ENCODE assay signal across 1 cellular context in genomic region chr2:202265467-202266277, GRCh38.
TF ChIP-seq lines count a peak whose summit lies in the region.

TSS of gene NOP58 (plus strand) at chr2:202265763. CDS start at chr2:202265942, 179 bp downstream.

TF ChIP-seq in WTC11, 78 proteins besides CTCF, POLR2A, EP300 and RAD21 (continued from another document):
- no peak for TF ChIP-seq PREB (CRISPR knock-in tag; IDR thresholded peaks at IDR 0.05; ENCODE audit: borderline replicate concordance)
- peak; percentile 84 for TF ChIP-seq FOXK1 (CRISPR knock-in tag; IDR thresholded peaks at IDR 0.05)
- 0 out of 2 replicates have a peak, but pooled peaks have one; percentile 61 for TF ChIP-seq E2F4 (CRISPR knock-in tag; IDR thresholded peaks at IDR 0.05; ENCODE audit: borderline replicate concordance, low read depth)
- TF ChIP-seq SP1 (CRISPR knock-in tag; conservative IDR thresholded peaks at IDR 0.05) = peak; percentile 50; the same call in 1 of the 2 replicates
- peak; percentile 87; the same call in 1 of the 2 replicates for TF ChIP-seq FOXP1 (CRISPR knock-in tag; IDR thresholded peaks at IDR 0.05; ENCODE audit: borderline replicate concordance)
- peak; percentile 43; the same call in 1 of the 2 replicates for TF ChIP-seq NFE2L1 (CRISPR knock-in tag; IDR thresholded peaks at IDR 0.05)
- peak; percentile 37; the same call in 1 of the 2 replicates for TF ChIP-seq ESRRA (CRISPR knock-in tag; IDR thresholded peaks at IDR 0.05; ENCODE audit: borderline replicate concordance)
- no peak for TF ChIP-seq FOXJ3 (CRISPR knock-in tag; IDR thresholded peaks at IDR 0.05; ENCODE audit: borderline replicate concordance)
- TF ChIP-seq TEAD1 (CRISPR knock-in tag; IDR thresholded peaks at IDR 0.05) = peak; percentile 66; the same call in 1 of the 2 replicates
- TF ChIP-seq ZNF232 (CRISPR knock-in tag; IDR thresholded peaks at IDR 0.05) = peak; percentile 79; the same call in 1 of the 2 replicates
- peak; percentile 76; the same call in 1 of the 2 replicates for TF ChIP-seq ZMAT4 (CRISPR knock-in tag; IDR thresholded peaks at IDR 0.05)
- peak; percentile 99 for TF ChIP-seq E2F5 (CRISPR knock-in tag; IDR thresholded peaks at IDR 0.05)
- no peak for TF ChIP-seq ZSCAN18 (CRISPR knock-in tag; IDR thresholded peaks at IDR 0.05)
- TF ChIP-seq ELF4 (CRISPR knock-in tag; IDR thresholded peaks at IDR 0.05; ENCODE audit: low read depth) = no peak
- no peak for TF ChIP-seq RORB (CRISPR knock-in tag; IDR thresholded peaks at IDR 0.05)
- TF ChIP-seq AFF4 (CRISPR knock-in tag; IDR thresholded peaks at IDR 0.05; ENCODE audit: borderline replicate concordance) = peak; percentile 83; the same call in 1 of the 2 replicates
- TF ChIP-seq ZNF425 (CRISPR knock-in tag; conservative IDR thresholded peaks at IDR 0.05) = no peak
- TF ChIP-seq KAT7 (CRISPR knock-in tag; IDR thresholded peaks at IDR 0.05; ENCODE audit: borderline replicate concordance) = 0 out of 2 replicates have a peak, but pooled peaks have one; percentile 4
- peak; percentile 40; the same call in 1 of the 2 replicates for TF ChIP-seq USF1 (CRISPR knock-in tag; IDR thresholded peaks at IDR 0.05)
- TF ChIP-seq ETV6 (CRISPR knock-in tag; IDR thresholded peaks at IDR 0.05) = 0 out of 2 replicates have a peak, but pooled peaks have one; percentile 59
- TF ChIP-seq SMAD3 (CRISPR knock-in tag; IDR thresholded peaks at IDR 0.05; ENCODE audit: borderline replicate concordance) = no peak
- 0 out of 2 replicates have a peak, but pooled peaks have one; percentile 3 for TF ChIP-seq ZNF416 (CRISPR knock-in tag; IDR thresholded peaks at IDR 0.05)
- peak; percentile 57; the same call in 1 of the 2 replicates for TF ChIP-seq ARID4B (CRISPR knock-in tag; IDR thresholded peaks at IDR 0.05; ENCODE audit: borderline replicate concordance)
- 0 out of 2 replicates have a peak, but pooled peaks have one; percentile 6 for TF ChIP-seq USF2 (CRISPR knock-in tag; IDR thresholded peaks at IDR 0.05)
- TF ChIP-seq EMX1 (CRISPR knock-in tag; IDR thresholded peaks at IDR 0.05) = no peak
- peak; percentile 94 for TF ChIP-seq MAX (CRISPR knock-in tag; IDR thresholded peaks at IDR 0.05)
- TF ChIP-seq ZBTB21 (CRISPR knock-in tag; IDR thresholded peaks at IDR 0.05; ENCODE audit: borderline replicate concordance) = peak; percentile 88
- no peak for TF ChIP-seq HMGA2 (CRISPR knock-in tag; IDR thresholded peaks at IDR 0.05)
- peak; percentile 71 for TF ChIP-seq CREB1 (CRISPR knock-in tag; IDR thresholded peaks at IDR 0.05)
- TF ChIP-seq ZNF512 (CRISPR knock-in tag; IDR thresholded peaks at IDR 0.05; ENCODE audit: borderline replicate concordance) = no peak
- TF ChIP-seq NR1H2 (CRISPR knock-in tag; IDR thresholded peaks at IDR 0.05) = no peak
- TF ChIP-seq NFATC4 (CRISPR knock-in tag; IDR thresholded peaks at IDR 0.05) = peak; percentile 72; the same call in 1 of the 2 replicates
- no peak for TF ChIP-seq TP53 (CRISPR knock-in tag; IDR thresholded peaks at IDR 0.05)
- TF ChIP-seq TEAD4 (CRISPR knock-in tag; IDR thresholded peaks at IDR 0.05) = no peak
- peak; percentile 12; the same call in 1 of the 2 replicates for TF ChIP-seq PRRX2 (CRISPR knock-in tag; IDR thresholded peaks at IDR 0.05)
